In the genomic region with DNA sequence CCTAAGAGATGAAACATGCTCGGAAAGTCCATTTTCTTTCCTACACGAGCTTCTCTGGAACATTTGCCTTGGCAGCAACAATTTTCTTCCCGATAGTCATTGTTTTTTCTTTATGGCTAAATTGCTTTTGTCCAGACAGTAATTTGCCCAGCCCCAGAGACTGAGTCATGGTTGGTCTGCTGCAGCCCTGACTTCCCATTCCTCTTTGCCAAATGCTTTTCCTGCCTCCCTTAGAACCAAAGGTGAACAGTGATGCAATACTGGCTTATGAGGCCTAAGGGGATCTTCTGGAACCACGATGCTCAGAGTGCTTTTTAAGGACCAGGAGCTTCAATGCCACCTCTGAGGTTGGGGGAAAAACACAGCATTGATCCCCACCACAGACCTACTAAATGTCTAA, we compare ENCODE assay signal across 17 cellular contexts.
A peak's percentile ranks its signal among the peaks of the same experiment; 100 is the strongest.
DNase-seq lines count a peak whose midpoint lies in the region; FAIRE-seq and TF ChIP-seq lines count a peak whose summit lies in the region.
"Had no signal": no experiment of that assay in that cellular context is flagged by ENCODE, and none has a peak within 500 bp of the region (broad histone marks: within the 10 kb centered on the region; RNA-seq: fewer than 3 reads in every experiment).

No MANE protein-coding gene starts in this region.

- H3K27me3 Mint-ChIP-seq in CD14-positive monocyte (ENCODE audit: low read depth in 3 of 3) = no peaks in the 10 kb centered on the region

- no peaks in the 10 kb centered on the region for H3K36me3 Mint-ChIP-seq in CD14-positive monocyte

- H3K4me3 ChIP-seq in choroid plexus epithelial cell (ENCODE audit: low read depth, low read length) = no peak overlapping the region
- H3K4me3 ChIP-seq: BLaER1 treated with 17β-estradiol and CSF1 and Interleukin-3, amounts not matched to agents 10 nM and 100 nM had no signal

- FAIRE-seq in HTR-8/SVneo (lab: Jason Lieb, UNC) = no peak
- FAIRE-seq: HepG2 had no signal

- intact Hi-C loops in CD14-positive monocyte (cut with micrococcal nuclease) = no loop called here

- H3K4me1 Mint-ChIP-seq in CD14-positive monocyte = no peaks in the 10 kb centered on the region

- peaks cover 0 to 5% (median 0%) of the 10 kb centered on the region in 7 donors for H3K9me3 Mint-ChIP-seq in CD14-positive monocyte

- no peak for TF ChIP-seq CTCF in choroid plexus epithelial cell (conservative IDR thresholded peaks at IDR 0.05; ENCODE audit: low read depth, low read length)
- TF ChIP-seq CTCF in CD14-positive monocyte (IDR thresholded peaks at IDR 0.05) = no peak

- DNase-seq in Daoy (ENCODE audit: low read depth) (peak; percentile 74), NCI-H69 (lab: John Stamatoyannopoulos, UW) (peak; percentile 23), choroid plexus epithelial cell (ENCODE audit: low read depth) (peak; percentile 21), non-pigmented ciliary epithelial cell (ENCODE audit: low read depth) (peak; percentile 79), CD14-positive monocyte (ENCODE audit: low spot score) (no peak), HTR-8/SVneo (ENCODE audit: insufficient read length, low spot score) (no peak), inferior parietal cortex (ENCODE audit: extremely low spot score) (no peak)
- no peak for DNase-seq in activated CD8-positive, alpha-beta memory T cell treated with anti-CD3 and anti-CD28 coated beads, Interleukin-2, amount 50 U/mL, for 4 hours
- DNase-seq: activated CD8-positive, alpha-beta T cell treated with anti-CD3 and anti-CD28 coated beads, Interleukin-2, amount 10 ng/mL, durations not matched to agents 7 days and 5 days; aorta; DND-41; effector CD8-positive, alpha-beta T cell; glutamatergic neuron; NCI-H1105; NCI-H226 had no signal

- H3K27ac Mint-ChIP-seq in CD14-positive monocyte = no peak overlapping the region
- H3K27ac Mint-ChIP-seq: activated CD8-positive, alpha-beta T cell treated with anti-CD3 and anti-CD28 coated beads, Interleukin-2, amount 10 ng/mL, durations not matched to agents 7 days and 5 days had no signal

- no peak overlapping the region for H3K4me3 Mint-ChIP-seq in CD14-positive monocyte
- H3K4me3 Mint-ChIP-seq: activated CD8-positive, alpha-beta T cell treated with anti-CD3 and anti-CD28 coated beads, Interleukin-2, amount 10 ng/mL, durations not matched to agents 7 days and 5 days had no signal

Comparison
In these comparisons a context has a peak if more than half of its experiments do, and no peak if none do; other contexts are left out.
1. DNase-seq: peak in Daoy (single experiment), NCI-H69 (single experiment), choroid plexus epithelial cell (single experiment) and non-pigmented ciliary epithelial cell (single experiment); none in CD14-positive monocyte (single experiment), HTR-8/SVneo (single experiment), activated CD8-positive, alpha-beta memory T cell treated with anti-CD3 and anti-CD28 coated beads, Interleukin-2, amount 50 U/mL, for 4 hours (single experiment) and inferior parietal cortex (single experiment).